Comparison of ENCODE assay signal across 8 cellular contexts in the genomic region with DNA sequence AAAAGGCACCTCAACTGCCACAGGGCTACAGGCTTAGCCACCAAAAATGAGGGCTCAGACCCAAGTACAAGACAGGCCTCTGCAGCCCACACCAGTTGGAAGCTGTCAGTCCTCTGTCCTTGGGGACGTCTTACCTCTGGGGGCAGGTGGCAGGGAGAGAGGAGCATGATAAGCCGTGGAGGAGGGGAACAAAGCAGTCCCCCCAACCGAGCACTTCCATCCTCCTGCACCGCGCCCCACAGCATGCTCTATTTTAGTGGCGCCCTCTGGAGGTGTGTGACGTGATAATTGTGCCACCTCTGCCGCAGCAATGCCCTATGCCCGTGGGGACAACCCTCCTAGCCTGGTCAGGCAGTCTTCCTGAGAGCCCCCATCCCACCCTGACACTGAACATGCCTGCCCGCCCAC. TPM values are rescaled to one million over a fixed set of nuclear protein-coding genes. Genes with fewer than 3 reads are reported as not detected.
DNase-seq lines count a peak whose midpoint lies in the region; ATAC-seq, FAIRE-seq and TF ChIP-seq lines count a peak whose summit lies in the region.

No MANE protein-coding gene starts in this region.

- peaks cover 14% of the 10 kb centered on the region for H3K36me3 ChIP-seq in bronchial epithelial cell (ENCODE audit: control insufficient read depth, insufficient read depth, low read length)

- peak; percentile 65 for DNase-seq in DMS53 (lab: John Stamatoyannopoulos, UW)
- DNase-seq in DMS53 treated with DMSO at 0.1 percent for 48 hours (lab: John Stamatoyannopoulos, UW; ENCODE audit: unreplicated experiment), result no peak
- peak; percentile 16 to 45 for DNase-seq in NCI-H1930 (lab: John Stamatoyannopoulos, UW)
- DNase-seq in bronchial epithelial cell (ENCODE audit: low read depth), result no peak
- DNase-seq in stimulated activated CD4-positive, alpha-beta T cell treated with anti-CD3 and anti-CD28 coated beads, Interleukin-15, amount 100 ng/mL, for 24 hours, result peak; percentile 62
- no peak for DNase-seq in GM19238 (ENCODE audit: insufficient read length, low spot score)
- no peak for DNase-seq in cerebellum (ENCODE audit: low spot score)

- no peak overlapping the region for H3K4me3 ChIP-seq in bronchial epithelial cell (ENCODE audit: low read depth, low read length)

- H3K27me3 ChIP-seq in bronchial epithelial cell (ENCODE audit: control insufficient read depth, insufficient read depth, low read length), result no peaks in the 10 kb centered on the region

- peak; percentile 58 for TF ChIP-seq CTCF in bronchial epithelial cell (IDR thresholded peaks at IDR 0.05; ENCODE audit: insufficient read depth, low read length, severe bottlenecking)

- FAIRE-seq in bronchial epithelial cell (lab: Jason Lieb, UNC), result no peak

- no peak for ATAC-seq in GM18861 (IDR thresholded peaks at IDR 0.05; ENCODE audit: unreplicated experiment)

RNA-seq across cellular contexts. Expression of gene G6PC3, which starts 13.6 kb away (rescaled TPM):
- total RNA-seq in bronchial epithelial cell, result 7.6 and 9.2 TPM in 2 replicates
- total RNA-seq in cerebellum, result 18.0 TPM

RNA-seq across cellular contexts. Expression of gene LSM12, which starts 17.7 kb away (rescaled TPM):
- 18.9 and 20.3 TPM in 2 replicates for total RNA-seq in bronchial epithelial cell
- 18.1 TPM for total RNA-seq in cerebellum

RNA-seq across cellular contexts. Expression of gene HDAC5, which starts 39.3 kb away (rescaled TPM):
- total RNA-seq in bronchial epithelial cell (18.4 TPM in 2 replicates), cerebellum (42.6 TPM)

RNA-seq across cellular contexts. Expression of gene HROB, which starts 57.6 kb away (rescaled TPM):
- total RNA-seq in bronchial epithelial cell, result 0.26 and 0.64 TPM in 2 replicates
- total RNA-seq in cerebellum, result 1.4 TPM

Comparison
In these comparisons a context has a peak if more than half of its experiments do, and no peak if none do; other contexts are left out.
1. DNase-seq: peak in DMS53 (single experiment), NCI-H1930 (2 of 2) and stimulated activated CD4-positive, alpha-beta T cell treated with anti-CD3 and anti-CD28 coated beads, Interleukin-15, amount 100 ng/mL, for 24 hours (single experiment); none in DMS53 treated with DMSO at 0.1 percent for 48 hours (single experiment), bronchial epithelial cell (single experiment), GM19238 (single experiment) and cerebellum (single experiment).